12 cellular contexts compared by ENCODE assay signal in the genomic region with DNA sequence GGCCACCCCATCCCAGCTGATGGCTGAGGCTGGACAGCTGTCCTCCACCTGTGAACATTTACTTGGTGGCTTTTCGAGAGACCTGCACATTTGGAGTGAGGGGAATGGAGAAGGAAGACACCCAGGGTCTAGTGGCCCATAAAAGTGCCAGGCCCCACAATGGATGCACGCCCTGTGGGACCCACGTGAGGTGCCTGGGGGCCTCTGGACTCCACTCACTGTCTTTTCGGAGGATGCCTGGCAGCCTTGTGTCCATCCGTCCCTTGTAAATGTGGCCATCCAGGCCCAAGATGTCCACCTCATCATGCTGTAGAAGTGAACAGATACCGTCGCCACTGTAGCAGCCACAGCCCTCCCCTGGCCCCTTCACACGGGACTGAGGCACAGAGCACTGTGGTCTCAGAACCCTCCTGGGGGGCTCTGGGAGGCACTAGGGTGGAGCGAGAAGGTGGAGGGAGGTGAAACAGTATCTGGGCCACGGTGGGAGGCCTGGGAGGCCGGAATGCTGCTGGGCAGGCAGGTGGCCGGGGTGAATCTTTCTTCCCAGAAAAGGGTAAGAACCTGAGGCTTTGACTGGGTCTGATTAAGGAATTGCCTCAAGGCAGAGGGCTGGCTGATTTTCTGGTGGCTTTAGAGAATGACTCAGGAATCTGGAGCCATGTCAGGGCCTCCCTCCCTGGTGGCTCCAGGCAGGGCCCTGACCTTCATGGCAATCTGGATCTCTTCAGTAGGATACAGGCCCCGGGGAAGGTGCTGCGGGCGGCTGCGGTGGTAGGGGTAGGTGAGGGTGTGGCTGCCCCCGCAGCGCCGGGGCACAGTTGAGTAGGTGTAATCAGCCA. TPM values are rescaled to one million over a fixed set of nuclear protein-coding genes. Genes with fewer than 3 reads are reported as not detected.
DNase-seq lines count a peak whose midpoint lies in the region; ATAC-seq and TF ChIP-seq lines count a peak whose summit lies in the region.
"Had no signal": no experiment of that assay in that cellular context is flagged by ENCODE, and none has a peak within 500 bp of the region (broad histone marks: within the 10 kb centered on the region; RNA-seq: fewer than 3 reads in every experiment).

No MANE protein-coding gene starts in this region.

- no peak overlapping the region for H3K4me2 ChIP-seq in SK-N-SH

- POLR2A ChIA-PET in SK-N-SH (lab: Yijun Ruan, JAX), result no interaction called here

- no peaks in the 10 kb centered on the region for H3K27me3 Mint-ChIP-seq in natural killer cell (ENCODE audit: low read depth in 2 of 2)

- no peaks in the 10 kb centered on the region for H4K20me1 ChIP-seq in SK-N-SH (ENCODE audit: insufficient read depth)

- no peaks in the 10 kb centered on the region for H3K9me2 ChIP-seq in SK-N-SH

- TF ChIP-seq CTCF in SK-N-SH (IDR thresholded peaks at IDR 0.05) (no peak), adrenal gland (IDR thresholded peaks at IDR 0.05) (no peak), natural killer cell (IDR thresholded peaks at IDR 0.05) (no peak), colonic mucosa (IDR thresholded peaks at IDR 0.05) (no peak), coronary artery (IDR thresholded peaks at IDR 0.05) (no peak)

- H3K27me3 ChIP-seq in SK-N-SH (ENCODE audit: insufficient read depth) (no peaks in the 10 kb centered on the region), HUES6 (ENCODE audit: control insufficient read depth, insufficient read depth, low read length) (no peaks in the 10 kb centered on the region), adrenal gland (no peaks in the 10 kb centered on the region), colonic mucosa (no peaks in the 10 kb centered on the region)
- H3K27me3 ChIP-seq: neutrophil, upper lobe of right lung had no signal

- peaks cover 0 to 15% of the 10 kb centered on the region in 2 donors for H3K4me1 Mint-ChIP-seq in natural killer cell

- no peaks in the 10 kb centered on the region for H3K36me3 Mint-ChIP-seq in natural killer cell

- no peak overlapping the region for H3K4me3 Mint-ChIP-seq in natural killer cell

- CTCF ChIA-PET in SK-N-SH (lab: Yijun Ruan, JAX), result interaction anchor here (0.7 to 4.2 kb wide), 8 partner anchors 10 to 262 kb away, joined by 3 to 31 read pairs (median 5); no protein-coding TSS in a partner anchor

- TF ChIP-seq POLR2A in adrenal gland (IDR thresholded peaks at IDR 0.05), result peak in 1 of 2 donors; percentile 19

- peaks cover 3% of the 10 kb centered on the region for H3F3A ChIP-seq in SK-N-SH (replicated peaks; ENCODE audit: insufficient read depth)

- H3K27ac ChIP-seq in SK-N-SH (ENCODE audit: low read depth in 2 of 2, low read length in 1 of 2) (no peak overlapping the region; a peak in 1 of 4 replicates), HUES6 (ENCODE audit: low read depth, low read length) (no peak overlapping the region), adrenal gland (peak overlapping the region in 3 of 5 donors; percentile 19 to 81 (median 44)), colonic mucosa (no peak overlapping the region), coronary artery (peak overlapping the region in 1 of 2 donors; percentile 48)
- H3K27ac ChIP-seq: 22Rv1, neutrophil, upper lobe of right lung had no signal

- no peak overlapping the region for H2AFZ ChIP-seq in SK-N-SH (ENCODE audit: low read depth)

- no peak for TF ChIP-seq EP300 in SK-N-SH (IDR thresholded peaks at IDR 0.05; ENCODE audit: borderline replicate concordance in 1 of 2, low read depth in 1 of 2, low read length in 1 of 2)

- H3K4me1 ChIP-seq in SK-N-SH (ENCODE audit: control insufficient read depth in 1 of 2, insufficient read depth in 2 of 2, low read depth in 1 of 2, low read length in 1 of 2) (peaks cover 5 to 7% of the 10 kb centered on the region in 2 experiments; a peak in 1 of 4 replicates), HUES6 (ENCODE audit: control insufficient read depth, insufficient read depth, low read length) (peaks cover 9% of the 10 kb centered on the region), adrenal gland (replicated peaks in 1 of 2) (peaks cover 3 to 15% of the 10 kb centered on the region in 2 donors), colonic mucosa (peaks cover 9% of the 10 kb centered on the region)

- no peak overlapping the region for H3K9ac ChIP-seq in SK-N-SH
- peak overlapping the region; percentile 13 for H3K9ac ChIP-seq in HUES6 (ENCODE audit: low read length)
- H3K9ac ChIP-seq in colonic mucosa (ENCODE audit: low read depth in 2 of 2, low read length in 2 of 2), result no peak overlapping the region

- H3K4me3 ChIP-seq in SK-N-SH (ENCODE audit: low read depth in 2 of 2, low read length in 1 of 2), result no peak overlapping the region
- H3K4me3 ChIP-seq in HUES6 (ENCODE audit: low read depth, low read length), result no peak overlapping the region
- H3K4me3 ChIP-seq in adrenal gland, result no peak overlapping the region
- H3K4me3 ChIP-seq in colonic mucosa, result no peak overlapping the region
- no peak overlapping the region for H3K4me3 ChIP-seq in coronary artery
- H3K4me3 ChIP-seq: GM12878, upper lobe of right lung had no signal

- no peak for TF ChIP-seq RAD21 in SK-N-SH (IDR thresholded peaks at IDR 0.05; ENCODE audit: low read length)

- H3K36me3 ChIP-seq in SK-N-SH (replicated peaks in 1 of 2; ENCODE audit: control insufficient read depth in 1 of 2, insufficient read depth in 2 of 2, low read length in 1 of 2), result no peaks in the 10 kb centered on the region
- no peaks in the 10 kb centered on the region for H3K36me3 ChIP-seq in HUES6 (ENCODE audit: control insufficient read depth, insufficient read depth, low read length)
- no peaks in the 10 kb centered on the region for H3K36me3 ChIP-seq in adrenal gland (replicated peaks in 1 of 2)
- H3K36me3 ChIP-seq in colonic mucosa, result no peaks in the 10 kb centered on the region
- H3K36me3 ChIP-seq: neutrophil, upper lobe of right lung had no signal

- intact Hi-C loops in adrenal gland (cut with DNase I), result no loop called here
- intact Hi-C loops in natural killer cell (cut with micrococcal nuclease), result loop anchor here (5.0 kb wide), 1 partner anchor 34 kb away; a partner anchor contains a TSS
- intact Hi-C loops in colonic mucosa (cut with DNase I), result loop anchor here (10.0 kb wide), 1 partner anchor 92 kb away; no protein-coding TSS in a partner anchor

- H3K9me3 ChIP-seq in SK-N-SH, result no peaks in the 10 kb centered on the region
- H3K9me3 ChIP-seq in HUES6 (ENCODE audit: control insufficient read depth, insufficient read depth, low read depth, low read length), result no peaks in the 10 kb centered on the region
- H3K9me3 ChIP-seq in adrenal gland (replicated peaks in 1 of 3), result no peaks in the 10 kb centered on the region
- no peaks in the 10 kb centered on the region for H3K9me3 ChIP-seq in colonic mucosa
- H3K9me3 ChIP-seq: neutrophil, upper lobe of right lung had no signal

- H3K9me3 Mint-ChIP-seq in natural killer cell, result no peaks in the 10 kb centered on the region

- WGBS in SK-N-SH (ENCODE audit: low lambda C conversion rate), result 83% methylated on average over 15 of the region's 19 CpGs
- WGBS in adrenal gland, 4 donors, result 62 to 80% (median 72%) methylated on average over 16 to 19 of the region's 19 CpGs

- DNase-seq in SK-N-SH (peak; percentile 42), adrenal gland (peak in 6 of 7 donors; percentile 61 to 80 (median 72)), natural killer cell (no peak), Kasumi-1 (lab: John Stamatoyannopoulos, UW) (no peak), colonic mucosa (no peak), coronary artery (ENCODE audit: low spot score) (no peak)
- DNase-seq: upper lobe of right lung had no signal

- no peak for ATAC-seq in SK-N-SH treated with all-trans-retinoic acid at 6 μM for 48 hours
- ATAC-seq in natural killer cell, result no peak
- ATAC-seq: GM12878, upper lobe of right lung had no signal

- peaks cover 3% of the 10 kb centered on the region; the same call in 1 of the 2 replicates for H3K79me2 ChIP-seq in SK-N-SH (ENCODE audit: insufficient read depth)

- H3K27ac Mint-ChIP-seq in natural killer cell, result peak overlapping the region; percentile 46 to 65

TF ChIP-seq in SK-N-SH, 30 proteins besides CTCF, POLR2A, EP300 and RAD21 (continues in another document):
- TF ChIP-seq RCOR1 (IDR thresholded peaks at IDR 0.05; ENCODE audit: low read length) (no peak), MXI1 (IDR thresholded peaks at IDR 0.05; ENCODE audit: low read depth, low read length) (no peak), SIN3A (IDR thresholded peaks at IDR 0.05; ENCODE audit: borderline replicate concordance, low read depth, low read length) (no peak)
- TF ChIP-seq, protein P1, sequence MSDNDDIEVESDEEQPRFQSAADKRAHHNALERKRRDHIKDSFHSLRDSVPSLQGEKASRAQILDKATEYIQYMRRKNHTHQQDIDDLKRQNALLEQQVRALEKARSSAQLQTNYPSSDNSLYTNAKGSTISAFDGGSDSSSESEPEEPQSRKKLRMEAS (IDR thresholded peaks at IDR 0.05; ENCODE audit: low read depth), result no peak

TF ChIP-seq in SK-N-SH treated with all-trans-retinoic acid at 6 μM for 48 hours, 23 proteins besides CTCF, POLR2A, EP300 and RAD21 (continues in another document):
- TF ChIP-seq ZFP30 (CRISPR knock-in tag; IDR thresholded peaks at IDR 0.05) (no peak), ZNF8 (CRISPR knock-in tag; IDR thresholded peaks at IDR 0.05) (no peak), TCF4 (CRISPR knock-in tag; IDR thresholded peaks at IDR 0.05; ENCODE audit: borderline replicate concordance) (no peak), CSDC2 (CRISPR knock-in tag; IDR thresholded peaks at IDR 0.05) (no peak), OSR1 (CRISPR knock-in tag; IDR thresholded peaks at IDR 0.05) (no peak), PPARA (CRISPR knock-in tag; IDR thresholded peaks at IDR 0.05; ENCODE audit: borderline replicate concordance) (no peak)

RNA-seq across cellular contexts. Expression of a gene that starts 11.5 kb away (rescaled TPM):
- polyA plus RNA-seq in SK-N-SH (2012; rRNA removed), result 16.7 and 27.0 TPM in 2 replicates
- polyA plus RNA-seq in SK-N-SH (2012; cell fraction: cytosol; rRNA removed), result 10.3 and 14.0 TPM in 2 replicates
- polyA plus RNA-seq in SK-N-SH (2012; cell fraction: nucleus; rRNA removed), result 14.0 and 19.5 TPM in 2 replicates
- 10 to 100 TPM in 6 of 8 donors, 1 to 10 TPM in 2; 5.4 to 71.2 (median 19.4) TPM for total RNA-seq in adrenal gland
- 10 to 100 TPM in 2 of 3 donors, 1 to 10 TPM in 1; 5.2 to 18.2 (median 15.6) TPM for polyA plus RNA-seq in adrenal gland
- total RNA-seq in natural killer cell, result 100 to 1,000 TPM; 171 to 287 (median 189) TPM
- 10 to 100 TPM; 77.1 to 90.1 TPM for total RNA-seq in colonic mucosa

RNA-seq across cellular contexts. Expression of a gene that starts 31.4 kb away (rescaled TPM):
- polyA plus RNA-seq in SK-N-SH (2012; rRNA removed) (6.2 and 7.6 TPM in 2 replicates), adrenal gland (10 to 100 TPM in 1 of 3 donors, 1 to 10 TPM in 1, under 1 TPM in 1; 0.09 to 14.2 (median 4.8) TPM)
- 1.8 and 3.0 TPM in 2 replicates for polyA plus RNA-seq in SK-N-SH (2012; cell fraction: cytosol; rRNA removed)
- 32.3 and 33.8 TPM in 2 replicates for polyA plus RNA-seq in SK-N-SH (2012; cell fraction: nucleus; rRNA removed)
- total RNA-seq in adrenal gland (1 to 10 TPM in 5 of 8 donors, under 1 TPM in 3; 0.12 to 3.3 (median 1.2) TPM), natural killer cell (1 to 10 TPM; 2.3 to 3.1 (median 2.9) TPM), colonic mucosa (1 to 10 TPM; 1.2 to 5.7 TPM)

RNA-seq across cellular contexts. Expression of a gene that starts 36.4 kb away (rescaled TPM):
- polyA plus RNA-seq in SK-N-SH (2012; rRNA removed), result 5.2 TPM in 2 replicates
- 4.1 and 6.3 TPM in 2 replicates for polyA plus RNA-seq in SK-N-SH (2012; cell fraction: cytosol; rRNA removed)
- polyA plus RNA-seq in SK-N-SH (2012; cell fraction: nucleus; rRNA removed), result 5.5 and 8.1 TPM in 2 replicates
- total RNA-seq in adrenal gland, result 1 to 10 TPM; 2.6 to 6.1 (median 4.7) TPM
- polyA plus RNA-seq in adrenal gland, result 1 to 10 TPM; 3.0 to 4.7 (median 4.1) TPM
- 1 to 10 TPM; 4.9 to 9.1 (median 8.5) TPM for total RNA-seq in natural killer cell
- 10 to 100 TPM; 23.7 to 30.2 TPM for total RNA-seq in colonic mucosa

Comparison
In these comparisons a context has a peak if more than half of its experiments do, and no peak if none do; other contexts are left out.
1. DNase-seq: peak in SK-N-SH (single experiment) and adrenal gland (6 of 7); none in natural killer cell (single experiment), Kasumi-1 (0 of 2), colonic mucosa (single experiment) and coronary artery (single experiment).
2. H3K27ac ChIP-seq: peak in adrenal gland (3 of 5); none in SK-N-SH (0 of 2), HUES6 (single experiment) and colonic mucosa (single experiment).
3. intact Hi-C loops: an anchor here in natural killer cell (5.0 kb wide) and colonic mucosa (10.0 kb wide); none called in adrenal gland.